ENCODE assay signal across 28 cellular contexts in the genomic region with DNA sequence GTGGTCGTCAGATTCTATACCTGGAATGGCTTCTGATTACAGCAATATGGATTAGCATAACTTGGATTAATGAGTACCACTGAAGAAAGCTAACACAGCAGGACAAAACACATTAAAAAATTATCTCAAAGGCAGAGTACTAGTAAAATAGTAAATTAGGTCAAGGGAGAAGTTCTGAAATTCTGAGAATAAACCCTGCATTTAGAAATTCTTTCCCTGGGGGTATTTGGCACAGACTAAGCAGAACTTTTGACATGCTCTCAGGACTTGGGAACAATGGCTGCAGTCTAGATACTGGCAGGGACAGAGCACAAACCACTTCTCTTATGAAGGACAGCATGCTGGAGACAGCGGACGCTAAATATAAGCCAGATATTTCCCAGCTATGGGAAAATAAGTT.
DNase-seq lines count a peak whose midpoint lies in the region; ATAC-seq, FAIRE-seq and TF ChIP-seq lines count a peak whose summit lies in the region.
"Had no signal": no experiment of that assay in that cellular context is flagged by ENCODE, and none has a peak within 500 bp of the region (broad histone marks: within the 10 kb centered on the region; RNA-seq: fewer than 3 reads in every experiment).

No MANE protein-coding gene starts in this region.

- ATAC-seq in Right ventricle myocardium superior (ENCODE audit: poor library complexity) (peak; percentile 87), body of pancreas (peak; percentile 68), HG02970 (IDR thresholded peaks at IDR 0.05; ENCODE audit: low FRiP score, unreplicated experiment) (no peak), GM21576 (IDR thresholded peaks at IDR 0.05; ENCODE audit: unreplicated experiment) (no peak)
- ATAC-seq: A549, SK-N-SH treated with all-trans-retinoic acid at 6 μM for 48 hours had no signal

- intact Hi-C loops in Right ventricle myocardium superior (cut with DNase I), result no loop called here
- intact Hi-C loops in body of pancreas (cut with DNase I), result no loop called here
- intact Hi-C loops in kidney (cut with DNase I), result no loop called here

- WGBS in body of pancreas, 2 donors, result 28 to 37% methylated on average over 3 of the region's 3 CpGs

- H3K4me1 ChIP-seq in right atrium auricular region, result no peaks in the 10 kb centered on the region
- no peaks in the 10 kb centered on the region for H3K4me1 ChIP-seq in body of pancreas
- peaks cover 0 to 4% of the 10 kb centered on the region in 2 donors for H3K4me1 ChIP-seq in kidney (ENCODE audit: control insufficient read depth in 1 of 2, insufficient read depth in 1 of 2, low read depth in 1 of 2, low read length in 2 of 2)
- H3K4me1 ChIP-seq: A549, uterus had no signal

- no peak for DNase-seq in Right ventricle myocardium superior
- no peak for DNase-seq in right atrium auricular region (ENCODE audit: low spot score)
- no peak for DNase-seq in body of pancreas
- DNase-seq in AML-193 (lab: John Stamatoyannopoulos, UW), result no peak
- DNase-seq in kidney, result no peak
- DNase-seq: activated CD4-positive, alpha-beta memory T cell treated with anti-CD3 and anti-CD28 coated beads, Interleukin-2, amount 10 ng/mL, durations not matched to agents 7 days and 5 days; activated CD4-positive, alpha-beta T cell treated with anti-CD3 and anti-CD28 coated beads for 1 hour; activated gamma-delta T cell; activated naive CD8-positive, alpha-beta T cell treated with anti-CD3 and anti-CD28 coated beads, Interleukin-2, amount 10 ng/mL, durations not matched to agents 7 days and 5 days; COR-L47; DMS53; dorsolateral prefrontal cortex; GDM1; H7; head of caudate nucleus; NCI-H1105; NCI-H2081; NCI-H2227 treated with DMSO at 0.1 percent for 48 hours; NCI-H82; T-helper 2 cell; uterus had no signal

- H3K27ac ChIP-seq in right atrium auricular region (no peak overlapping the region), body of pancreas (peak overlapping the region in 1 of 4 donors; percentile 5), kidney (ENCODE audit: low read depth in 2 of 2, low read length in 2 of 2) (no peak overlapping the region)
- H3K27ac ChIP-seq: A549, dorsolateral prefrontal cortex, RWPE1, uterus had no signal

- H3K36me3 ChIP-seq in right atrium auricular region (no peaks in the 10 kb centered on the region), body of pancreas (replicated peaks in 1 of 2; ENCODE audit: insufficient read depth in 1 of 2, low read depth in 2 of 2) (no peaks in the 10 kb centered on the region), kidney (ENCODE audit: control insufficient read depth in 1 of 2, insufficient read depth in 2 of 2, low read length in 2 of 2) (no peaks in the 10 kb centered on the region)
- H3K36me3 ChIP-seq: uterus had no signal

- TF ChIP-seq CTCF in right atrium auricular region (IDR thresholded peaks at IDR 0.05), result no peak
- TF ChIP-seq CTCF in body of pancreas (IDR thresholded peaks at IDR 0.05), result no peak
- TF ChIP-seq CTCF in kidney (IDR thresholded peaks at IDR 0.05; ENCODE audit: borderline replicate concordance, extremely low read depth, insufficient read depth), result no peak

- TF ChIP-seq POLR2A in body of pancreas (IDR thresholded peaks at IDR 0.05), result no peak

- H3K4me3 ChIP-seq in right atrium auricular region (no peak overlapping the region), body of pancreas (no peak overlapping the region), kidney (ENCODE audit: low read length in 2 of 2) (no peak overlapping the region)
- H3K4me3 ChIP-seq: A549, dorsolateral prefrontal cortex, uterus had no signal

- H3K9ac ChIP-seq in kidney (ENCODE audit: low read length in 2 of 2), result no peak overlapping the region

- FAIRE-seq in islet of Langerhans (lab: Jason Lieb, UNC) (peak; percentile 27), kidney (lab: Jason Lieb, UNC) (no peak)
- FAIRE-seq: A549, astrocyte had no signal

- H3K9me3 ChIP-seq in right atrium auricular region (peaks cover 0 to 7% of the 10 kb centered on the region in 2 donors), body of pancreas (no peaks in the 10 kb centered on the region), kidney (ENCODE audit: control insufficient read depth in 1 of 2, low read length in 2 of 2) (peaks cover 0 to 3% of the 10 kb centered on the region in 2 donors)
- H3K9me3 ChIP-seq: A549, uterus had no signal

- H3K27me3 ChIP-seq in right atrium auricular region, result no peaks in the 10 kb centered on the region
- H3K27me3 ChIP-seq in body of pancreas, result no peaks in the 10 kb centered on the region
- H3K27me3 ChIP-seq: dorsolateral prefrontal cortex, uterus had no signal

Comparison
In these comparisons a context has a peak if more than half of its experiments do, and no peak if none do; other contexts are left out.
1. ATAC-seq: peak in Right ventricle myocardium superior (single experiment) and body of pancreas (single experiment); none in HG02970 (single experiment) and GM21576 (single experiment).